18 cellular contexts compared by ENCODE assay signal in genomic region chr22:28232231-28232630, GRCh38.
A peak's percentile ranks its signal among the peaks of the same experiment; 100 is the strongest.
DNase-seq lines count a peak whose midpoint lies in the region; FAIRE-seq and TF ChIP-seq lines count a peak whose summit lies in the region.
"Had no signal": no experiment of that assay in that cellular context is flagged by ENCODE, and none has a peak within 500 bp of the region (broad histone marks: within the 10 kb centered on the region; RNA-seq: fewer than 3 reads in every experiment).

No MANE protein-coding gene starts in this region.

- 100% methylated on average over 2 of the region's 3 CpGs for WGBS in mesenchymal stem cell
- 88% methylated on average over 3 of the region's 3 CpGs for WGBS in smooth muscle cell (ENCODE audit: low lambda C conversion rate)
- WGBS in lower leg skin, 2 donors, result 92 to 94% methylated on average over 3 of the region's 3 CpGs

- H2AFZ ChIP-seq in mesenchymal stem cell (ENCODE audit: low read depth, low read length) (no peak overlapping the region), smooth muscle cell (ENCODE audit: low read depth) (no peak overlapping the region)

- peak overlapping the region; percentile 88 for H2AK5ac ChIP-seq in mesenchymal stem cell (ENCODE audit: low read length, severe bottlenecking)

- TF ChIP-seq POLR2A in lower leg skin (IDR thresholded peaks at IDR 0.05), result no peak

- H3K9ac ChIP-seq in SK-N-MC (ENCODE audit: insufficient read length) (no peak overlapping the region), mesenchymal stem cell (ENCODE audit: low read length) (no peak overlapping the region), smooth muscle cell (ENCODE audit: low read depth) (no peak overlapping the region)
- H3K9ac ChIP-seq: BLaER1 treated with 17β-estradiol and CSF1 and Interleukin-3, amounts not matched to agents 10 nM and 100 nM had no signal

- H3K27ac ChIP-seq in SK-N-MC, result peak overlapping the region; percentile 82
- peak overlapping the region; percentile 71 for H3K27ac ChIP-seq in mesenchymal stem cell (ENCODE audit: low read length, poor library complexity, severe bottlenecking)
- H3K27ac ChIP-seq in smooth muscle cell (ENCODE audit: low read depth), result peak overlapping the region; percentile 37
- H3K27ac ChIP-seq: BLaER1 treated with 17β-estradiol and CSF1 and Interleukin-3, amounts not matched to agents 10 nM and 100 nM; HL-60 had no signal

- no peak for FAIRE-seq in GM19239 (lab: Jason Lieb, UNC)
- FAIRE-seq: G401.6, GM12891 had no signal

- no peak overlapping the region for H4K91ac ChIP-seq in mesenchymal stem cell (ENCODE audit: low read length)

- intact Hi-C loops in lower leg skin (cut with DNase I; ENCODE audit: low total_unique reads), result no loop called here

- H3K4me3 ChIP-seq in SK-N-MC (peak overlapping the region; percentile 51), mesenchymal stem cell (ENCODE audit: insufficient read depth in 1 of 2, low read depth in 1 of 2, low read length in 2 of 2) (no peak overlapping the region), smooth muscle cell (no peak overlapping the region), lower leg skin (ENCODE audit: low read depth, poor library complexity, severe bottlenecking) (no peak overlapping the region)
- H3K4me3 ChIP-seq: BLaER1 treated with 17β-estradiol and CSF1 and Interleukin-3, amounts not matched to agents 10 nM and 100 nM had no signal

- no peak overlapping the region for H3K4ac ChIP-seq in mesenchymal stem cell (ENCODE audit: low read depth in 1 of 2, low read length in 2 of 2)

- no peak overlapping the region for H3K18ac ChIP-seq in mesenchymal stem cell (ENCODE audit: low read depth in 1 of 2, low read length in 2 of 2)

- H2BK15ac ChIP-seq in mesenchymal stem cell (ENCODE audit: low read depth, poor library complexity, severe bottlenecking), result no peak overlapping the region

- DNase-seq in EH (ENCODE audit: low read depth) (peak; percentile 23), SK-N-MC (ENCODE audit: low read depth, low spot score) (peak; percentile 73), mesenchymal stem cell (no peak), smooth muscle cell (lab: John Stamatoyannopoulos, UW; ENCODE audit: unreplicated experiment) (no peak), GM19239 (ENCODE audit: insufficient read length, low spot score) (no peak), anterior cingulate cortex (lab: John Stamatoyannopoulos, UW) (no peak), lower leg skin (ENCODE audit: low spot score in 2 of 2) (no peak)
- DNase-seq: 8988T; ACHN; Calu3; CD4-positive, CD25-positive, alpha-beta regulatory T cell; DMS 273 treated with DMSO at 0.1 percent for 48 hours; DMS79; EL had no signal

- TF ChIP-seq CTCF in smooth muscle cell (IDR thresholded peaks at IDR 0.05; ENCODE audit: borderline replicate concordance, insufficient read depth, poor library complexity, severe bottlenecking) (no peak), lower leg skin (IDR thresholded peaks at IDR 0.05) (no peak)

- peaks cover 5% of the 10 kb centered on the region for H3K79me1 ChIP-seq in mesenchymal stem cell (replicated peaks; ENCODE audit: low read length, poor library complexity, severe bottlenecking)

- H3K36me3 ChIP-seq in SK-N-MC (ENCODE audit: insufficient read depth, low read length) (no peaks in the 10 kb centered on the region), mesenchymal stem cell (ENCODE audit: control insufficient read depth in 1 of 2, insufficient read depth in 2 of 2, low read depth in 1 of 2, low read length in 2 of 2) (no peaks in the 10 kb centered on the region), smooth muscle cell (ENCODE audit: low read depth) (no peaks in the 10 kb centered on the region)
- H3K36me3 ChIP-seq: BLaER1 treated with 17β-estradiol and CSF1 and Interleukin-3, amounts not matched to agents 10 nM and 100 nM had no signal

- H3K27me3 ChIP-seq in mesenchymal stem cell (ENCODE audit: control insufficient read depth in 1 of 2, insufficient read depth in 1 of 2, low read length in 2 of 2) (no peaks in the 10 kb centered on the region), smooth muscle cell (ENCODE audit: low read depth) (no peaks in the 10 kb centered on the region)

- H3K4me1 ChIP-seq in mesenchymal stem cell (ENCODE audit: control insufficient read depth, insufficient read depth, low read depth, low read length) (no peaks in the 10 kb centered on the region), smooth muscle cell (ENCODE audit: low read depth) (peaks cover 31% of the 10 kb centered on the region)

- no peak overlapping the region for H4K8ac ChIP-seq in mesenchymal stem cell (ENCODE audit: low read length)

- H3K79me2 ChIP-seq in smooth muscle cell (ENCODE audit: low read depth), result no peaks in the 10 kb centered on the region

- H3K4me2 ChIP-seq in mesenchymal stem cell (ENCODE audit: low read length, poor library complexity, severe bottlenecking) (no peak overlapping the region), smooth muscle cell (peak overlapping the region; percentile 56)

- H2BK12ac ChIP-seq in mesenchymal stem cell (ENCODE audit: low read length in 2 of 2), result no peak overlapping the region

- H2BK120ac ChIP-seq in mesenchymal stem cell (ENCODE audit: low read depth, low read length), result no peak overlapping the region

- H3K9me3 ChIP-seq in SK-N-MC (ENCODE audit: low read depth, low read length) (no peaks in the 10 kb centered on the region), mesenchymal stem cell (ENCODE audit: control insufficient read depth, low read length) (no peaks in the 10 kb centered on the region), smooth muscle cell (replicated peaks; ENCODE audit: low read depth) (no peaks in the 10 kb centered on the region)

- H3K23ac ChIP-seq in mesenchymal stem cell (ENCODE audit: low read length in 2 of 2), result no peak overlapping the region

- H3F3A ChIP-seq in smooth muscle cell (ENCODE audit: low read depth), result no peaks in the 10 kb centered on the region

- H3K14ac ChIP-seq in mesenchymal stem cell (ENCODE audit: low read length in 2 of 2), result no peak overlapping the region

- no peak overlapping the region for H2BK5ac ChIP-seq in mesenchymal stem cell (ENCODE audit: low read depth, low read length, poor library complexity, severe bottlenecking)

- peaks cover 4% of the 10 kb centered on the region for H4K20me1 ChIP-seq in smooth muscle cell (ENCODE audit: low read depth)
- H4K20me1 ChIP-seq: BLaER1 treated with 17β-estradiol and CSF1 and Interleukin-3, amounts not matched to agents 10 nM and 100 nM had no signal

Comparison
In these comparisons a context has a peak if more than half of its experiments do, and no peak if none do; other contexts are left out.
1. DNase-seq: peak in EH (single experiment) and SK-N-MC (single experiment); none in mesenchymal stem cell (single experiment), smooth muscle cell (single experiment), GM19239 (single experiment), anterior cingulate cortex (0 of 58) and lower leg skin (0 of 2).
2. Peak in every context shown above with its lines, with median percentiles within 50 percentile points of each other: H3K27ac ChIP-seq.